7 cellular contexts compared by ENCODE assay signal in genomic region chr1:31955917-31956736, GRCh38. TPM values are rescaled to one million over a fixed set of nuclear protein-coding genes. Genes with fewer than 3 reads are reported as not detected.
A peak's percentile ranks its signal among the peaks of the same experiment; 100 is the strongest.
DNase-seq lines count a peak whose midpoint lies in the region; ATAC-seq and TF ChIP-seq lines count a peak whose summit lies in the region.

No MANE protein-coding gene starts in this region.

- no peaks in the 10 kb centered on the region for H3K27me3 Mint-ChIP-seq in activated naive CD4-positive, alpha-beta T cell treated with anti-CD3 and anti-CD28 coated beads for 36 hours (ENCODE audit: low read depth)

- no peaks in the 10 kb centered on the region for H3K9me3 ChIP-seq in SJSA1 (replicated peaks)
- H3K9me3 ChIP-seq in psoas muscle: no peaks in the 10 kb centered on the region
- H3K9me3 ChIP-seq in vagina: no peaks in the 10 kb centered on the region

- H3K27ac Mint-ChIP-seq in activated naive CD4-positive, alpha-beta T cell treated with anti-CD3 and anti-CD28 coated beads for 36 hours: peak overlapping the region; percentile 90

- H3K36me3 ChIP-seq in SJSA1: no peaks in the 10 kb centered on the region
- no peaks in the 10 kb centered on the region for H3K36me3 ChIP-seq in psoas muscle (ENCODE audit: insufficient read depth in 1 of 2, low read depth in 1 of 2)
- no peaks in the 10 kb centered on the region for H3K36me3 ChIP-seq in vagina

- peaks cover 75% of the 10 kb centered on the region for H3K4me1 Mint-ChIP-seq in activated naive CD4-positive, alpha-beta T cell treated with anti-CD3 and anti-CD28 coated beads for 36 hours (ENCODE audit: low read depth)

- 69 to 80% (median 71%) methylated on average over 11 of the region's 11 CpGs for WGBS in psoas muscle, 3 donors

- H3K4me3 ChIP-seq in SJSA1 (no peak overlapping the region), psoas muscle (peak overlapping the region; percentile 36), vagina (no peak overlapping the region)

- TF ChIP-seq CTCF in psoas muscle (IDR thresholded peaks at IDR 0.05): peak; percentile 45
- TF ChIP-seq CTCF in vagina (IDR thresholded peaks at IDR 0.05): peak in 1 of 3 experiments; percentile 43

- DNase-seq in SJSA1 (ENCODE audit: low read depth in 1 of 2, low spot score in 2 of 2) (peak; percentile 95), head of caudate nucleus (peak in 32 of 42 donors; percentile 16 to 78 (median 43)), psoas muscle (peak; percentile 77 to 90), vagina (ENCODE audit: extremely low spot score in 2 of 2) (peak in 1 of 2 donors; percentile 97)
- DNase-seq in activated naive CD4-positive, alpha-beta T cell treated with anti-CD3 and anti-CD28 coated beads for 36 hours: peak; percentile 95

- H3K4me1 ChIP-seq in SJSA1 (replicated peaks) (peaks cover 25% of the 10 kb centered on the region), psoas muscle (peaks cover 49% of the 10 kb centered on the region), vagina (peaks cover 39% of the 10 kb centered on the region)

- peak; percentile 71 for ATAC-seq in GM18858 (IDR thresholded peaks at IDR 0.05; ENCODE audit: unreplicated experiment)
- ATAC-seq in HG03066 (IDR thresholded peaks at IDR 0.05; ENCODE audit: low read depth, unreplicated experiment): peak; percentile 75
- ATAC-seq in psoas muscle: peak; percentile 79 to 87 (median 82)

- H3K36me3 Mint-ChIP-seq in activated naive CD4-positive, alpha-beta T cell treated with anti-CD3 and anti-CD28 coated beads for 36 hours (ENCODE audit: low read depth): no peaks in the 10 kb centered on the region

- H3K4me3 Mint-ChIP-seq in activated naive CD4-positive, alpha-beta T cell treated with anti-CD3 and anti-CD28 coated beads for 36 hours: peak overlapping the region; percentile 40

- no peaks in the 10 kb centered on the region for H3K27me3 ChIP-seq in SJSA1 (replicated peaks)
- no peaks in the 10 kb centered on the region for H3K27me3 ChIP-seq in psoas muscle (ENCODE audit: insufficient read depth in 3 of 3, low read length in 2 of 3)
- H3K27me3 ChIP-seq in vagina: no peaks in the 10 kb centered on the region

- no peaks in the 10 kb centered on the region for H3K9me3 Mint-ChIP-seq in activated naive CD4-positive, alpha-beta T cell treated with anti-CD3 and anti-CD28 coated beads for 36 hours

- no peak for TF ChIP-seq POLR2A in vagina (IDR thresholded peaks at IDR 0.05)

- CTCF ChIA-PET in activated naive CD4-positive, alpha-beta T cell treated with anti-CD3 and anti-CD28 coated beads for 36 hours (lab: Charles Lee): interaction anchor here (0.6 to 8.1 kb wide), 16 partner anchors 8 to 167 kb away, joined by 3 to 167 read pairs (median 6); partner anchors contain the start of genes PTP4A2 and SPOCD1

- intact Hi-C loops in activated naive CD4-positive, alpha-beta T cell treated with anti-CD3 and anti-CD28 coated beads for 36 hours (cut with micrococcal nuclease): loop anchor here (1.0 to 10.0 kb wide), 6 partner anchors 13 to 311 kb away; partner anchors contain the start of genes PEF1 and SPOCD1
- intact Hi-C loops in head of caudate nucleus (cut with DNase I): no loop called here
- intact Hi-C loops in psoas muscle (cut with DNase I): loop anchor here in 1 of 2 donors (2.0 kb wide), 1 partner anchor 17 kb away; the partner anchor contains the start of gene PTP4A2
- intact Hi-C loops in vagina (cut with DNase I): no loop called here

- peak overlapping the region; percentile 82 for H3K27ac ChIP-seq in SJSA1
- H3K27ac ChIP-seq in psoas muscle: peak overlapping the region; percentile 97
- H3K27ac ChIP-seq in vagina: peak overlapping the region; percentile 99

RNA-seq across cellular contexts. Expression of gene PTP4A2, which starts 18.0 kb away (rescaled TPM):
- 287 and 325 TPM in 2 replicates for total RNA-seq in SJSA1 (2014; rRNA removed; shearing (Covaris generic))
- total RNA-seq in activated naive CD4-positive, alpha-beta T cell treated with anti-CD3 and anti-CD28 coated beads for 36 hours: 100 to 1,000 TPM; 240 to 263 TPM
- total RNA-seq in psoas muscle (100 to 1,000 TPM; 290 to 532 (median 433) TPM), vagina (112 TPM)
- 100 to 1,000 TPM; 246 to 729 (median 300) TPM for polyA plus RNA-seq in psoas muscle

RNA-seq across cellular contexts. Expression of gene KHDRBS1, which starts 57.5 kb away (rescaled TPM):
- 61.1 and 74.6 TPM in 2 replicates for total RNA-seq in SJSA1 (2014; rRNA removed; shearing (Covaris generic))
- 100 to 1,000 TPM; 189 to 198 TPM for total RNA-seq in activated naive CD4-positive, alpha-beta T cell treated with anti-CD3 and anti-CD28 coated beads for 36 hours
- total RNA-seq in psoas muscle (10 to 100 TPM; 46.5 to 64.5 (median 56.1) TPM), vagina (104 TPM)
- polyA plus RNA-seq in psoas muscle: 10 to 100 TPM; 30.6 to 40.4 (median 38.5) TPM
